10 cellular contexts compared by ENCODE assay signal in the genomic region with DNA sequence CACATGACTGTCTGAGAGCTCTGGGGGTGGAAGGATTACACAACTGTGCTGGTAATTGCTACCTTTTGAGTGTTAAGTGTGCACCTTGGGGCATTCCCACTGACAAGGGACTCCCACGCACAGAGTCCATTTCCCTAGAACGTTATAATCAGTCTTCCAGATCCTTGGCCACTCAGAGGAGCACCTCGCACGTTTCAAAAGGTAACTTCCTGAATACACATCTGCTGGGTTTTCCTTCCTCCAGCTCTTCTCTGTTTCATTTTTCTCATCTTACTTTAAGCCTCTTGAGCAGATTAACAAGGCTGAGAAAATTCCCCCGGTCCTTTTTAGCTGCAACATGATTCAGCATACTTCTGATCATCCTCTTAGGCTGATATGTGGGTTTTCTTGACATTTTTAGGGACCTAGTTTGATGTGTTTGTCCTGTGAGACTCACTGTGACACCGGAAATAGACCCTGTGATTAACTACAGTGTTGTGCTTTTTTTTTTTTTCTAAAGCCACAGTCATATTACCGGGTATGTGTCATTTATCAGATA.
DNase-seq lines count a peak whose midpoint lies in the region; ATAC-seq lines count a peak whose summit lies in the region.
"Had no signal": no experiment of that assay in that cellular context is flagged by ENCODE, and none has a peak within 500 bp of the region (broad histone marks: within the 10 kb centered on the region; RNA-seq: fewer than 3 reads in every experiment).

No MANE protein-coding gene starts in this region.

- peak; percentile 66 to 78 for ATAC-seq in stimulated activated naive B cell treated with anti-CD40 and anti-IgM and Interleukin-4, amounts not matched to agents 10 μg/mL and 1 μg/mL and 100 μg/mL, for 72 hours (replicated peaks)
- ATAC-seq in HG03108 (IDR thresholded peaks at IDR 0.05; ENCODE audit: unreplicated experiment): no peak

- intact Hi-C loops in activated naive CD4-positive, alpha-beta T cell treated with anti-CD3 and anti-CD28 coated beads for 36 hours (cut with micrococcal nuclease): loop anchor here (1.0 to 5.0 kb wide), 8 partner anchors 21 to 195 kb away; no protein-coding TSS in a partner anchor

- H3K36me3 Mint-ChIP-seq in activated naive CD4-positive, alpha-beta T cell treated with anti-CD3 and anti-CD28 coated beads for 36 hours (ENCODE audit: low read depth): no peaks in the 10 kb centered on the region
- peaks cover 2 to 3% of the 10 kb centered on the region in 2 donors for H3K36me3 Mint-ChIP-seq in stimulated activated naive B cell treated with anti-CD40 and anti-IgM and Interleukin-4, amounts not matched to agents 10 μg/mL and 1 μg/mL and 100 μg/mL, for 72 hours

- H3K27ac Mint-ChIP-seq in activated naive CD4-positive, alpha-beta T cell treated with anti-CD3 and anti-CD28 coated beads for 36 hours: peak overlapping the region; percentile 74
- peak overlapping the region; percentile 15 for H3K27ac Mint-ChIP-seq in stimulated activated naive B cell treated with anti-CD40 and anti-IgM and Interleukin-4, amounts not matched to agents 10 μg/mL and 1 μg/mL and 100 μg/mL, for 72 hours

- peaks cover 71% of the 10 kb centered on the region for H3K4me1 Mint-ChIP-seq in activated naive CD4-positive, alpha-beta T cell treated with anti-CD3 and anti-CD28 coated beads for 36 hours (ENCODE audit: low read depth)
- peaks cover 57 to 83% of the 10 kb centered on the region in 2 donors for H3K4me1 Mint-ChIP-seq in stimulated activated naive B cell treated with anti-CD40 and anti-IgM and Interleukin-4, amounts not matched to agents 10 μg/mL and 1 μg/mL and 100 μg/mL, for 72 hours

- no peaks in the 10 kb centered on the region for H3K27me3 Mint-ChIP-seq in activated naive CD4-positive, alpha-beta T cell treated with anti-CD3 and anti-CD28 coated beads for 36 hours (ENCODE audit: low read depth)
- peaks cover 0 to 4% of the 10 kb centered on the region in 2 donors for H3K27me3 Mint-ChIP-seq in stimulated activated naive B cell treated with anti-CD40 and anti-IgM and Interleukin-4, amounts not matched to agents 10 μg/mL and 1 μg/mL and 100 μg/mL, for 72 hours

- DNase-seq in activated T-cell treated with anti-CD3 and anti-CD28 coated beads for 24 hours (ENCODE audit: low read depth) (peak; percentile 45), M059J (ENCODE audit: low read depth) (peak; percentile 23), DMS153 treated with DMSO at 0.1 percent for 48 hours (lab: John Stamatoyannopoulos, UW; ENCODE audit: unreplicated experiment) (no peak), epidermal melanocyte (ENCODE audit: insufficient read length, low spot score) (no peak)
- DNase-seq in activated T-cell treated with anti-CD3 and anti-CD28 coated beads, Interleukin-2, amount 50 U/mL, for 1 hour: no peak
- peak; percentile 72 for DNase-seq in activated naive CD4-positive, alpha-beta T cell treated with anti-CD3 and anti-CD28 coated beads for 36 hours
- DNase-seq in stimulated activated naive B cell treated with anti-CD40 and anti-IgM and Interleukin-4, amounts not matched to agents 10 μg/mL and 1 μg/mL and 100 μg/mL, for 72 hours: peak; percentile 67
- DNase-seq: ACHN had no signal

- CTCF ChIA-PET in activated naive CD4-positive, alpha-beta T cell treated with anti-CD3 and anti-CD28 coated beads for 36 hours (lab: Charles Lee): interaction anchor here (0.6 to 10.0 kb wide), 6 partner anchors 10 to 1204 kb away, joined by 3 to 72 read pairs (median 3); no protein-coding TSS in a partner anchor

- H3K9me3 Mint-ChIP-seq in activated naive CD4-positive, alpha-beta T cell treated with anti-CD3 and anti-CD28 coated beads for 36 hours: peaks cover 3% of the 10 kb centered on the region
- peaks cover 9 to 10% of the 10 kb centered on the region in 2 donors for H3K9me3 Mint-ChIP-seq in stimulated activated naive B cell treated with anti-CD40 and anti-IgM and Interleukin-4, amounts not matched to agents 10 μg/mL and 1 μg/mL and 100 μg/mL, for 72 hours
- H3K9me3 Mint-ChIP-seq: dendritic cell treated with granulocyte-macrophage colony-stimulating factor and Interleukin-4, amounts not matched to agents 40 ng/mL and 50 ng/mL, for 4 days had no signal

- H3K4me3 Mint-ChIP-seq in activated naive CD4-positive, alpha-beta T cell treated with anti-CD3 and anti-CD28 coated beads for 36 hours: no peak overlapping the region
- peak overlapping the region in 1 of 2 donors; percentile 20 for H3K4me3 Mint-ChIP-seq in stimulated activated naive B cell treated with anti-CD40 and anti-IgM and Interleukin-4, amounts not matched to agents 10 μg/mL and 1 μg/mL and 100 μg/mL, for 72 hours
- H3K4me3 Mint-ChIP-seq: dendritic cell treated with granulocyte-macrophage colony-stimulating factor and Interleukin-4, amounts not matched to agents 40 ng/mL and 50 ng/mL, for 4 days had no signal

Comparison
In these comparisons a context has a peak if more than half of its experiments do, and no peak if none do; other contexts are left out.
1. DNase-seq: peak in activated T-cell treated with anti-CD3 and anti-CD28 coated beads for 24 hours (single experiment), M059J (single experiment), activated naive CD4-positive, alpha-beta T cell treated with anti-CD3 and anti-CD28 coated beads for 36 hours (single experiment) and stimulated activated naive B cell treated with anti-CD40 and anti-IgM and Interleukin-4, amounts not matched to agents 10 μg/mL and 1 μg/mL and 100 μg/mL, for 72 hours (single experiment); none in activated T-cell treated with anti-CD3 and anti-CD28 coated beads, Interleukin-2, amount 50 U/mL, for 1 hour (single experiment), DMS153 treated with DMSO at 0.1 percent for 48 hours (single experiment) and epidermal melanocyte (single experiment).